8 cellular contexts compared by ENCODE assay signal in the genomic region with DNA sequence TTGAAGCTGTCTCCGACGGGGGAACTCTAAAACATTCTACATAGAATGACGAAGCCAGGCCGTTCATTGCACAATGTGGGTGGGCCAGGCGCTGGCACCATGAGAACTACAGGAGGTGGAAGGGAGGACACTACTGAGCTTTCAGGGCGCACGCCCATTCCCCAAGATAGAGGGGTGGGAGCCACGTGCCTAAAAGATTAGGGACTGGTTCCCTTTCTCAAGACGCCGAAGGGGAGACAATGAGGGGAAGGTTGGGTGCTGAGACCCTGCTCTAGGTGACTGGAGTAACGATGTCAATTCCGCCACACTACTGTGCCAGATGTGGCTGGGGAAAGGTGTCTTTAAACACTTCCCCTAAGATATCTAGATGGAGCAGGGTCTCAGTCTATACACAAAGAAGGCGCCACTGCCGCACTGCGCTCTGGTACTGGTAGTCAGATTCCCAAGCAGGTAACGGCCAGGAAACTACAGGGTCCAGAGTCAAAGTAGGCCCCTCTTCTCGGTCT.
DNase-seq lines count a peak whose midpoint lies in the region; ATAC-seq and FAIRE-seq lines count a peak whose summit lies in the region.

No MANE protein-coding gene starts in this region.

- ATAC-seq in GM21515 (IDR thresholded peaks at IDR 0.05; ENCODE audit: unreplicated experiment) (peak; percentile 2), GM18498 (IDR thresholded peaks at IDR 0.05; ENCODE audit: unreplicated experiment) (no peak), HG02973 (IDR thresholded peaks at IDR 0.05; ENCODE audit: unreplicated experiment) (no peak)

- DNase-seq in AG20443 (ENCODE audit: low spot score) (peak; percentile 60), RKO (ENCODE audit: low spot score) (peak; percentile 62), urothelium cell line (ENCODE audit: low spot score) (peak; percentile 21)

- H3K4me1 ChIP-seq in endocrine pancreas (ENCODE audit: control insufficient read depth, insufficient read depth, low read length) = peaks cover 23% of the 10 kb centered on the region
- H3K4me1 ChIP-seq in mucosa of rectum (ENCODE audit: control insufficient read depth in 2 of 2, insufficient read depth in 2 of 2, low read length in 2 of 2) = peaks cover 20 to 27% of the 10 kb centered on the region in 2 donors

- H3K4me3 ChIP-seq in endocrine pancreas (ENCODE audit: control insufficient read depth, insufficient read depth, low read length) (peak overlapping the region; percentile 83), mucosa of rectum (ENCODE audit: low read length in 2 of 2) (peak overlapping the region; percentile 100)

- H3K27ac ChIP-seq in mucosa of rectum (ENCODE audit: low read depth in 2 of 2, low read length in 2 of 2) = peak overlapping the region; percentile 100

- FAIRE-seq in urothelium cell line (lab: Jason Lieb, UNC) = no peak

- H3K9ac ChIP-seq in endocrine pancreas (ENCODE audit: control insufficient read depth, insufficient read depth, low read length) = peak overlapping the region; percentile 98
- peak overlapping the region; percentile 100 for H3K9ac ChIP-seq in mucosa of rectum (ENCODE audit: low read depth in 1 of 2, low read length in 2 of 2)

- H3K9me3 ChIP-seq in endocrine pancreas (ENCODE audit: control insufficient read depth, low read length) (no peaks in the 10 kb centered on the region), mucosa of rectum (ENCODE audit: control insufficient read depth in 2 of 2, low read length in 2 of 2) (no peaks in the 10 kb centered on the region)

- no peaks in the 10 kb centered on the region for H3K36me3 ChIP-seq in endocrine pancreas (ENCODE audit: control insufficient read depth, insufficient read depth, low read length)
- peaks cover 0 to 2% of the 10 kb centered on the region in 2 donors for H3K36me3 ChIP-seq in mucosa of rectum (ENCODE audit: control insufficient read depth in 2 of 2, insufficient read depth in 2 of 2, low read length in 2 of 2)

- H3K27me3 ChIP-seq in endocrine pancreas (ENCODE audit: control insufficient read depth, insufficient read depth, low read length) (no peaks in the 10 kb centered on the region), mucosa of rectum (ENCODE audit: control insufficient read depth in 2 of 2, insufficient read depth in 2 of 2, low read length in 2 of 2) (no peaks in the 10 kb centered on the region)
